ENCODE assay signal across 14 cellular contexts in the genomic region with DNA sequence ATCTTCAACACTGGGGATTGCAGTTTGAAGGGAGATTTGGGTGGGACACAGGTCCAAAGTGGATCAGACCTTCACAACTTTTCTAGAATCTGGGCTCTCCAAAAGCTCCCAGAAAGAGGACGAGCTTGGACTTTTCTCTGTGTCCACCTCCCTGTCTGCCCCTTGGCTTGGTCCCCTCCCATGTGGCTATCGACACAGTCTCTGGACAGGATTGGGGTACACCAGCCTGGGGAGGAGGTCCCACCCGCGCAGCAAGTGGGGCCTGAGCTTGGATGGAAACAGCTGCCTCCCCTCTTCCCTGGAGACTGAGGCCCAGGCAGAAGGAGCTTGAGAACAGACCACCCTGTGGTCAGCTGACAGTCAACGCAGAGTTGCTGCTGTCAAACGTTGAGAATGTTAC.
DNase-seq lines count a peak whose midpoint lies in the region; ATAC-seq and TF ChIP-seq lines count a peak whose summit lies in the region.
"Had no signal": no experiment of that assay in that cellular context is flagged by ENCODE, and none has a peak within 500 bp of the region (broad histone marks: within the 10 kb centered on the region; RNA-seq: fewer than 3 reads in every experiment).

No MANE protein-coding gene starts in this region.

- H3K27ac Mint-ChIP-seq in endothelial cell (ENCODE audit: unreplicated experiment): no peak overlapping the region
- H3K27ac Mint-ChIP-seq: B cell; CD4-positive, alpha-beta T cell; GM23338 had no signal

- peaks cover 5% of the 10 kb centered on the region for H3K9me3 Mint-ChIP-seq in endothelial cell (ENCODE audit: unreplicated experiment)

- no peaks in the 10 kb centered on the region for H3K4me1 Mint-ChIP-seq in endothelial cell (ENCODE audit: unreplicated experiment)
- H3K4me1 Mint-ChIP-seq: B cell, GM23338 had no signal

- H3K4me1 ChIP-seq in heart right ventricle: no peaks in the 10 kb centered on the region
- H3K4me1 ChIP-seq: Caco-2 had no signal

- DNase-seq in Right ventricle myocardium inferior (ENCODE audit: missing footprints): peak; percentile 13
- DNase-seq in heart right ventricle: no peak
- DNase-seq in endothelial cell (ENCODE audit: low spot score): no peak
- DNase-seq in posterior vena cava (ENCODE audit: low spot score): peak; percentile 9
- no peak for DNase-seq in T-helper 9 cell
- no peak for DNase-seq in NCI-H2227 treated with DMSO at 0.1 percent for 48 hours (lab: John Stamatoyannopoulos, UW)
- DNase-seq: Caco-2; CD4-positive, alpha-beta T cell; HCEC 1CT had no signal

- peaks cover 0 to 35% (median 7%) of the 10 kb centered on the region in 11 donors for H3K9me3 ChIP-seq in heart right ventricle

- no peak overlapping the region for H3K27ac ChIP-seq in heart right ventricle
- H3K27ac ChIP-seq: C4-2B, HL-60 had no signal

- H3K27me3 Mint-ChIP-seq in endothelial cell (ENCODE audit: unreplicated experiment): peaks cover 7% of the 10 kb centered on the region
- H3K27me3 Mint-ChIP-seq: CD4-positive, alpha-beta T cell had no signal

- peak overlapping the region; percentile 47 for H3K4me3 Mint-ChIP-seq in endothelial cell (ENCODE audit: unreplicated experiment)
- H3K4me3 Mint-ChIP-seq: B cell; CD4-positive, alpha-beta T cell; GM23338 had no signal

- no peak for TF ChIP-seq CTCF in heart right ventricle (IDR thresholded peaks at IDR 0.05)
- no peak for TF ChIP-seq CTCF in endothelial cell (IDR thresholded peaks at IDR 0.05; ENCODE audit: unreplicated experiment)

- H3K4me3 ChIP-seq in heart right ventricle: no peak overlapping the region
- H3K4me3 ChIP-seq: GM23338 had no signal

- ATAC-seq in Right ventricle myocardium inferior (no peak), heart right ventricle (no peak), HG03432 (IDR thresholded peaks at IDR 0.05; ENCODE audit: unreplicated experiment) (no peak)
- ATAC-seq: GM23338 had no signal

- H3K36me3 ChIP-seq in heart right ventricle: no peaks in the 10 kb centered on the region

- H3K27me3 ChIP-seq in heart right ventricle: peaks cover 0 to 13% (median 2%) of the 10 kb centered on the region in 7 donors

- intact Hi-C loops in Right ventricle myocardium inferior (cut with DNase I): no loop called here
- intact Hi-C loops in heart right ventricle (cut with DNase I): no loop called here
- intact Hi-C loops in posterior vena cava (cut with DNase I): no loop called here

- WGBS in heart right ventricle, 2 donors: 55 to 58% methylated on average over 6 of the region's 6 CpGs

- peaks cover 4% of the 10 kb centered on the region for H3K36me3 Mint-ChIP-seq in endothelial cell (ENCODE audit: low read depth, unreplicated experiment)

Comparison
In these comparisons a context has a peak if more than half of its experiments do, and no peak if none do; other contexts are left out.
1. DNase-seq: peak in Right ventricle myocardium inferior (single experiment) and posterior vena cava (single experiment); none in heart right ventricle (0 of 2), endothelial cell (single experiment), T-helper 9 cell (single experiment) and NCI-H2227 treated with DMSO at 0.1 percent for 48 hours (single experiment).